Comparison of ENCODE assay signal across 8 cellular contexts in genomic region chr6:152267967-152268845, GRCh38.
A peak's percentile ranks its signal among the peaks of the same experiment; 100 is the strongest.
DNase-seq lines count a peak whose midpoint lies in the region; ATAC-seq and TF ChIP-seq lines count a peak whose summit lies in the region.

No MANE protein-coding gene starts in this region.

- H3K36me3 Mint-ChIP-seq in CD4-positive, CD25-positive, alpha-beta regulatory T cell = peaks cover 46% of the 10 kb centered on the region

- peak in 2 of 3 donors; percentile 22 to 42 for DNase-seq in CD4-positive, CD25-positive, alpha-beta regulatory T cell
- DNase-seq in GM20000 (ENCODE audit: low spot score) (peak; percentile 14), Peyer's patch (no peak), erythroblast (lab: John Stamatoyannopoulos, UW) (peak; percentile 5 to 34), psoas muscle (no peak), NCI-H2107 (lab: John Stamatoyannopoulos, UW) (no peak), omental fat pad (ENCODE audit: low spot score) (no peak), hepatic stellate cell (ENCODE audit: low spot score) (no peak)

- 21 to 31% (median 25%) methylated on average over 9 of the region's 9 CpGs for WGBS in psoas muscle, 3 donors

- intact Hi-C loops in psoas muscle (cut with DNase I) = loop anchor here (5.0 to 10.0 kb wide), 3 partner anchors 456 to 503 kb away; no protein-coding TSS in a partner anchor

- TF ChIP-seq POLR2A in Peyer's patch (IDR thresholded peaks at IDR 0.05) (no peak), erythroblast (IDR thresholded peaks at IDR 0.05; ENCODE audit: low read length) (no peak)

- H3K4me3 ChIP-seq in CD4-positive, CD25-positive, alpha-beta regulatory T cell (ENCODE audit: low read depth, low read length) = no peak overlapping the region
- peak overlapping the region in 1 of 4 donors; percentile 1 for H3K4me3 ChIP-seq in Peyer's patch
- peak overlapping the region; percentile 40 for H3K4me3 ChIP-seq in psoas muscle

- peaks cover 0 to 6% (median 3%) of the 10 kb centered on the region in 4 donors for H3K4me1 Mint-ChIP-seq in CD4-positive, CD25-positive, alpha-beta regulatory T cell

- no peak overlapping the region for H3K4me3 Mint-ChIP-seq in CD4-positive, CD25-positive, alpha-beta regulatory T cell

- peak; percentile 11 for TF ChIP-seq CTCF in GM20000 (IDR thresholded peaks at IDR 0.05; ENCODE audit: extremely low read depth, missing control alignments)
- peak in 5 of 6 experiments; percentile 26 to 42 (median 31) for TF ChIP-seq CTCF in Peyer's patch (IDR thresholded peaks at IDR 0.05)
- peak; percentile 68 for TF ChIP-seq CTCF in psoas muscle (IDR thresholded peaks at IDR 0.05)
- TF ChIP-seq CTCF in omental fat pad (IDR thresholded peaks at IDR 0.05) = no peak

- no peak overlapping the region for H3K27ac Mint-ChIP-seq in CD4-positive, CD25-positive, alpha-beta regulatory T cell

- no peaks in the 10 kb centered on the region for H3K27me3 Mint-ChIP-seq in CD4-positive, CD25-positive, alpha-beta regulatory T cell

- H3K27ac ChIP-seq in CD4-positive, CD25-positive, alpha-beta regulatory T cell (ENCODE audit: insufficient read depth, low read length, poor library complexity, severe bottlenecking) = no peak overlapping the region
- no peak overlapping the region for H3K27ac ChIP-seq in Peyer's patch
- H3K27ac ChIP-seq in psoas muscle = peak overlapping the region; percentile 46

- H3K36me3 ChIP-seq in CD4-positive, CD25-positive, alpha-beta regulatory T cell (ENCODE audit: control insufficient read depth, insufficient read depth, low read length) = peaks cover 83% of the 10 kb centered on the region
- H3K36me3 ChIP-seq in Peyer's patch (peaks cover 0 to 3% (median 0%) of the 10 kb centered on the region in 3 donors), psoas muscle (ENCODE audit: insufficient read depth in 1 of 2, low read depth in 1 of 2) (peaks cover 0 to 14% of the 10 kb centered on the region in 2 donors)

- no peaks in the 10 kb centered on the region for H3K27me3 ChIP-seq in CD4-positive, CD25-positive, alpha-beta regulatory T cell (ENCODE audit: control insufficient read depth, insufficient read depth, low read length)
- H3K27me3 ChIP-seq in Peyer's patch (no peaks in the 10 kb centered on the region), psoas muscle (ENCODE audit: insufficient read depth in 3 of 3, low read length in 2 of 3) (no peaks in the 10 kb centered on the region)

- peaks cover 10 to 17% of the 10 kb centered on the region in 2 experiments for H3K9me3 ChIP-seq in CD4-positive, CD25-positive, alpha-beta regulatory T cell (ENCODE audit: control insufficient read depth in 2 of 2, low read length in 2 of 2)
- H3K9me3 ChIP-seq in Peyer's patch = no peaks in the 10 kb centered on the region
- no peaks in the 10 kb centered on the region for H3K9me3 ChIP-seq in psoas muscle

- no peak for ATAC-seq in CD4-positive, CD25-positive, alpha-beta regulatory T cell (ENCODE audit: low read depth in 2 of 2)
- ATAC-seq in psoas muscle = peak in 3 of 4 donors; percentile 24 to 42 (median 34)
- no peak for ATAC-seq in omental fat pad (ENCODE audit: low FRiP score)

- no peaks in the 10 kb centered on the region for H3K4me1 ChIP-seq in CD4-positive, CD25-positive, alpha-beta regulatory T cell (ENCODE audit: control insufficient read depth, insufficient read depth, low read length, poor library complexity, severe bottlenecking)
- H3K4me1 ChIP-seq in Peyer's patch = no peaks in the 10 kb centered on the region
- peaks cover 65% of the 10 kb centered on the region for H3K4me1 ChIP-seq in psoas muscle

- peaks cover 0 to 15% (median under 1%) of the 10 kb centered on the region in 7 donors for H3K9me3 Mint-ChIP-seq in CD4-positive, CD25-positive, alpha-beta regulatory T cell

Comparison
In these comparisons a context has a peak if more than half of its experiments do, and no peak if none do; other contexts are left out.
1. ATAC-seq: peak in psoas muscle (3 of 4); none in CD4-positive, CD25-positive, alpha-beta regulatory T cell (0 of 2) and omental fat pad (single experiment).
2. DNase-seq: peak in CD4-positive, CD25-positive, alpha-beta regulatory T cell (2 of 3), GM20000 (single experiment) and erythroblast (2 of 2); none in Peyer's patch (0 of 3), psoas muscle (0 of 2), NCI-H2107 (single experiment), omental fat pad (single experiment) and hepatic stellate cell (single experiment).
3. CTCF ChIP-seq: peak in GM20000 (single experiment), Peyer's patch (5 of 6) and psoas muscle (single experiment); none in omental fat pad (0 of 3).